Comparison of ENCODE assay signal across 18 cellular contexts in the genomic region with DNA sequence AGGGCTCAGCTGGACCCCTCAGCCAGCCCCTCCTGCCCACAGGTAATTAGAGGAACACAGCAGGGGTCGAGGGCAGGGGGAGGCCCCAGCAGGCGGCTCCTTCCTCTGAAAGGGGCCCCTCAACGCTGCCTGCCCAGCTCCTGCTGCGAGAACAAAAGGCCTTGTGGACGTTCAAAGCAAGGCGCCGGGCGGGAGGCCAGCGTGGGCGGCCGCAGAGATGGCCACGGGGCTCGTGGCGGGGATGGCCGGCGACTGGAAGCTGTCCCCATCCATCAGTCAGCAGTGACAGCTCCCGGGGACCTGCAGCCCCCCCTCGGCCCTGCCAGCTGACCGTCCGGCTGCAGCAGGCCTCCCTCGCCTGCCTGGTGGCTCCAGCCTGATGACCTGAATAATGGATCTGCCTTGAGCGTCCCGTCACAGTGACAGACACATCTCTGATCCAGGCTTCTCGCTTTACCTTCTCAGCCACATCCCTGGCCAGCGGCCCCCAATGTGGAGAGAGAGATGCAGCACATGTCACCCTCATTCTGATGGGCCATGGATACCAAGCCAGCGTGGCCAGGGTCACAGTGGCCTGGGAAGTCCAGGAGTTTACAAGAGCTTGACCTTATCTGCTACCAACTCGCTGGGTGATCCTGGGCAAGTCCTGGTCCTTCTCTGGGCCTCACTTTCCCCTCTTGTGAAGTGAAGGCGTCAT.
DNase-seq lines count a peak whose midpoint lies in the region; ATAC-seq, FAIRE-seq and TF ChIP-seq lines count a peak whose summit lies in the region.
"Had no signal": no experiment of that assay in that cellular context is flagged by ENCODE, and none has a peak within 500 bp of the region (broad histone marks: within the 10 kb centered on the region; RNA-seq: fewer than 3 reads in every experiment).

No MANE protein-coding gene starts in this region.

- H2AK5ac ChIP-seq in H1 (ENCODE audit: low read depth, low read length), result no peak overlapping the region

- H3K36me3 ChIP-seq in SK-N-SH (replicated peaks in 1 of 2; ENCODE audit: control insufficient read depth in 1 of 2, insufficient read depth in 2 of 2, low read length in 1 of 2) (no peaks in the 10 kb centered on the region), H1 (ENCODE audit: control insufficient read depth in 2 of 4, insufficient read depth in 4 of 4, low read length in 3 of 4) (no peaks in the 10 kb centered on the region), kidney (ENCODE audit: control insufficient read depth in 1 of 2, insufficient read depth in 2 of 2, low read length in 2 of 2) (no peaks in the 10 kb centered on the region), transverse colon (no peaks in the 10 kb centered on the region)
- H3K36me3 ChIP-seq: thoracic aorta had no signal

- H3K4me3 ChIP-seq in SK-N-SH (ENCODE audit: low read depth in 2 of 2, low read length in 1 of 2) (no peak overlapping the region), H1 (ENCODE audit: extremely low read depth in 1 of 4, insufficient read depth in 2 of 4, low read depth in 3 of 4, low read length in 4 of 4) (no peak overlapping the region), kidney (ENCODE audit: low read length in 2 of 2) (no peak overlapping the region), transverse colon (no peak overlapping the region)
- H3K4me3 ChIP-seq: thoracic aorta had no signal

- WGBS in SK-N-SH (ENCODE audit: low lambda C conversion rate), result 79% methylated on average over 9 of the region's 28 CpGs
- WGBS in H1 (ENCODE audit: extremely low coverage in 1 of 2, insufficient coverage in 1 of 2, insufficient read length in 1 of 2, insufficient replicate concordance in 2 of 2, low coverage in 1 of 2, low lambda C conversion rate in 2 of 2, missing lambda C conversion rate in 1 of 2), 2 experiments, result 72% methylated on average over 27 of the region's 28 CpGs; no CpG with 5 or more reads in 1 of the 2 experiments
- 83% methylated on average over 22 of the region's 28 CpGs; no CpG with 5 or more reads in 1 of the 2 donors for WGBS in transverse colon (ENCODE audit: low coverage in 1 of 2), 2 donors

- H3K79me2 ChIP-seq in SK-N-SH (ENCODE audit: insufficient read depth), result no peaks in the 10 kb centered on the region
- H3K79me2 ChIP-seq in H1 (ENCODE audit: control insufficient read depth in 1 of 2, insufficient read depth in 2 of 2, low read length in 2 of 2), result no peaks in the 10 kb centered on the region

- no peaks in the 10 kb centered on the region for H3K23me2 ChIP-seq in H1 (ENCODE audit: low read depth, low read length)

- H2BK20ac ChIP-seq in H1 (ENCODE audit: low read length), result peak overlapping the region; percentile 89

- TF ChIP-seq RAD21 in SK-N-SH (IDR thresholded peaks at IDR 0.05; ENCODE audit: low read length) (no peak), H1 (IDR thresholded peaks at IDR 0.05 in 1 of 2, conservative IDR thresholded peaks at IDR 0.05 in 1 of 2; ENCODE audit: low read depth in 2 of 2, low read length in 2 of 2) (no peak)

- CTCF ChIA-PET in SK-N-SH (lab: Yijun Ruan, JAX) (no interaction called here), H1 (lab: Charles Lee; ENCODE audit: partially characterized antibody) (interaction anchor here (1.3 to 2.9 kb wide), 4 partner anchors 16 to 27 kb away, joined by 3 to 11 read pairs (median 4); no protein-coding TSS in a partner anchor)

- no peak overlapping the region for H3K56ac ChIP-seq in H1 (replicated peaks; ENCODE audit: insufficient read length, low read depth, low read length)

- H3K18ac ChIP-seq in H1 (ENCODE audit: extremely low read depth, low read length), result peak overlapping the region; percentile 44

- in situ Hi-C loops in transverse colon (cut with MboI; ENCODE audit: low pct_ligation_motif_present in 1 of 4, low pct_unique_long_range_greater_than_20kb in 1 of 4, low sequenced_read_pairs in 3 of 4), result no loop called here

- intact Hi-C loops in kidney (cut with DNase I), result no loop called here
- intact Hi-C loops in transverse colon (cut with DNase I; ENCODE audit: low total_unique reads), result no loop called here

- peaks cover 79% of the 10 kb centered on the region for H3K4me1 Mint-ChIP-seq in nephron progenitor cell
- H3K4me1 Mint-ChIP-seq: activated naive CD8-positive, alpha-beta T cell treated with anti-CD3 and anti-CD28 coated beads for 36 hours had no signal

- no peak for ATAC-seq in SK-N-SH treated with all-trans-retinoic acid at 6 μM for 48 hours
- ATAC-seq: activated T-cell treated with anti-CD3 and anti-CD28 coated beads, Interleukin-2, amount 50 U/mL, for 4 hours had no signal

- peak overlapping the region; percentile 85; the same call in 1 of the 2 replicates for H2BK15ac ChIP-seq in H1 (ENCODE audit: low read length)

- H3F3A ChIP-seq in SK-N-SH (replicated peaks; ENCODE audit: insufficient read depth), result no peaks in the 10 kb centered on the region

- no peak for TF ChIP-seq POLR2A in H1 (IDR thresholded peaks at IDR 0.05; ENCODE audit: control extremely low read depth in 1 of 2, low read depth in 2 of 2, low read length in 2 of 2)
- TF ChIP-seq POLR2A in transverse colon (IDR thresholded peaks at IDR 0.05), result no peak

- no peak overlapping the region for H3K14ac ChIP-seq in H1 (ENCODE audit: insufficient read length)

- H2AFZ ChIP-seq in SK-N-SH (ENCODE audit: low read depth) (no peak overlapping the region), H1 (ENCODE audit: low read length) (no peak overlapping the region)

- H3K27me3 ChIP-seq in SK-N-SH (ENCODE audit: insufficient read depth) (peaks cover under 1% of the 10 kb centered on the region; the same call in 1 of the 2 replicates), H1 (replicated peaks in 1 of 4; ENCODE audit: control insufficient read depth in 3 of 4, extremely low read depth in 1 of 4, insufficient read depth in 3 of 4, low read length in 3 of 4) (no peaks in the 10 kb centered on the region; a peak in 1 of 7 replicates), transverse colon (no peaks in the 10 kb centered on the region)

- peak overlapping the region; percentile 91; the same call in 1 of the 2 replicates for H2BK12ac ChIP-seq in H1 (ENCODE audit: low read depth, low read length)

- H3K4me3 Mint-ChIP-seq in nephron progenitor cell, result peak overlapping the region; percentile 28
- H3K4me3 Mint-ChIP-seq: activated CD4-positive, alpha-beta memory T cell treated with anti-CD3 and anti-CD28 coated beads for 36 hours; activated naive CD8-positive, alpha-beta T cell treated with anti-CD3 and anti-CD28 coated beads for 36 hours; activated T-cell treated with anti-CD3 and anti-CD28 coated beads, Interleukin-2, amount 50 U/mL, for 4 hours had no signal

- H3K27ac Mint-ChIP-seq in nephron progenitor cell, result no peak overlapping the region
- H3K27ac Mint-ChIP-seq: activated CD4-positive, alpha-beta memory T cell treated with anti-CD3 and anti-CD28 coated beads for 36 hours; activated naive CD8-positive, alpha-beta T cell treated with anti-CD3 and anti-CD28 coated beads for 36 hours had no signal

- peak overlapping the region; percentile 3 for H4K5ac ChIP-seq in H1 (ENCODE audit: insufficient read length, low read depth, low read length)

- no peak overlapping the region for H3K4me2 ChIP-seq in SK-N-SH
- peak overlapping the region in 1 of 2 experiments; percentile 4; a peak in 1 of 4 replicates for H3K4me2 ChIP-seq in H1 (ENCODE audit: insufficient read depth in 1 of 2, low read depth in 2 of 2, low read length in 2 of 2)

- FAIRE-seq in H1 (lab: Jason Lieb, UNC), result no peak
- no peak for FAIRE-seq in kidney (lab: Jason Lieb, UNC)
- FAIRE-seq: RCC 7860 had no signal

- H2BK120ac ChIP-seq in H1 (replicated peaks; ENCODE audit: low read depth, low read length), result peak overlapping the region; percentile 18

- no peak overlapping the region for H3K4ac ChIP-seq in H1 (replicated peaks; ENCODE audit: insufficient read length, low read depth, low read length)

- H3K23ac ChIP-seq in H1 (ENCODE audit: insufficient read length), result no peak overlapping the region

- peaks cover 59% of the 10 kb centered on the region for H3K27me3 Mint-ChIP-seq in nephron progenitor cell (ENCODE audit: low read depth, poor library complexity)
- H3K27me3 Mint-ChIP-seq: activated CD4-positive, alpha-beta memory T cell treated with anti-CD3 and anti-CD28 coated beads for 36 hours had no signal

- DNase-seq in SK-N-SH (peak; percentile 49), H1 (ENCODE audit: low read depth in 1 of 2, low spot score in 2 of 2) (no peak), nephron progenitor cell (peak; percentile 63), superior temporal gyrus (ENCODE audit: extremely low spot score) (peak; percentile 93), ureter (ENCODE audit: low spot score) (no peak), kidney (no peak), transverse colon (no peak)
- DNase-seq: activated CD4-positive, alpha-beta memory T cell treated with anti-CD3 and anti-CD28 coated beads for 36 hours; activated naive CD8-positive, alpha-beta T cell treated with anti-CD3 and anti-CD28 coated beads for 36 hours; activated T-cell treated with anti-CD3 and anti-CD28 coated beads, Interleukin-2, amount 50 U/mL, for 4 hours; foreskin melanocyte; NCI-H2029; stimulated activated CD4-positive, alpha-beta T cell treated with anti-CD3 and anti-CD28 coated beads, Interleukin-1b, Interleukin-23, amount 100 ng/mL, for 48 hours had no signal

- TF ChIP-seq EP300 in SK-N-SH (IDR thresholded peaks at IDR 0.05; ENCODE audit: borderline replicate concordance in 1 of 2, low read depth in 1 of 2, low read length in 1 of 2) (no peak), H1 (IDR thresholded peaks at IDR 0.05; ENCODE audit: borderline replicate concordance in 1 of 2, low read depth in 2 of 2, low read length in 2 of 2) (no peak), transverse colon (IDR thresholded peaks at IDR 0.05; ENCODE audit: low read depth) (no peak)

- H3K9me3 ChIP-seq in SK-N-SH (no peaks in the 10 kb centered on the region), H1 (ENCODE audit: insufficient read depth in 2 of 2, low read depth in 1 of 2, low read length in 1 of 2) (no peaks in the 10 kb centered on the region), kidney (ENCODE audit: control insufficient read depth in 1 of 2, low read length in 2 of 2) (no peaks in the 10 kb centered on the region), transverse colon (no peaks in the 10 kb centered on the region)
- H3K9me3 ChIP-seq: thoracic aorta had no signal

- POLR2A ChIA-PET in SK-N-SH (lab: Yijun Ruan, JAX) (no interaction called here), H1 (lab: Charles Lee; ENCODE audit: partially characterized antibody) (interaction anchor here (1.0 to 1.4 kb wide), 2 partner anchors 11 to 39 kb away, joined by 3 to 4 read pairs; no protein-coding TSS in a partner anchor)

- no peaks in the 10 kb centered on the region for H3K9me3 Mint-ChIP-seq in nephron progenitor cell
- H3K9me3 Mint-ChIP-seq: activated CD4-positive, alpha-beta memory T cell treated with anti-CD3 and anti-CD28 coated beads for 36 hours; activated naive CD8-positive, alpha-beta T cell treated with anti-CD3 and anti-CD28 coated beads for 36 hours; activated T-cell treated with anti-CD3 and anti-CD28 coated beads, Interleukin-2, amount 50 U/mL, for 4 hours had no signal

- H4K20me1 ChIP-seq in SK-N-SH (ENCODE audit: insufficient read depth) (no peaks in the 10 kb centered on the region), H1 (replicated peaks in 1 of 2; ENCODE audit: control insufficient read depth in 1 of 2, insufficient read depth in 2 of 2, low read length in 2 of 2) (no peaks in the 10 kb centered on the region)

- H3K36me3 Mint-ChIP-seq in nephron progenitor cell (ENCODE audit: low read depth), result no peaks in the 10 kb centered on the region
- H3K36me3 Mint-ChIP-seq: activated CD4-positive, alpha-beta memory T cell treated with anti-CD3 and anti-CD28 coated beads for 36 hours; activated naive CD8-positive, alpha-beta T cell treated with anti-CD3 and anti-CD28 coated beads for 36 hours had no signal

- no peaks in the 10 kb centered on the region for H3K79me1 ChIP-seq in H1 (ENCODE audit: low read depth, low read length)

- H3K4me1 ChIP-seq in SK-N-SH (ENCODE audit: control insufficient read depth in 1 of 2, insufficient read depth in 2 of 2, low read depth in 1 of 2, low read length in 1 of 2) (no peaks in the 10 kb centered on the region), H1 (replicated peaks in 1 of 4; ENCODE audit: control insufficient read depth in 3 of 4, insufficient read depth in 4 of 4, low read length in 3 of 4) (peaks cover 9 to 36% (median 23%) of the 10 kb centered on the region in 4 experiments), kidney (ENCODE audit: control insufficient read depth in 1 of 2, insufficient read depth in 1 of 2, low read depth in 1 of 2, low read length in 2 of 2) (peaks cover 0 to 3% of the 10 kb centered on the region in 2 donors), transverse colon (no peaks in the 10 kb centered on the region)

- peak overlapping the region; percentile 87; the same call in 1 of the 2 replicates for H2BK5ac ChIP-seq in H1 (ENCODE audit: low read depth, low read length)

- peak overlapping the region; percentile 92 for H4K91ac ChIP-seq in H1 (replicated peaks; ENCODE audit: insufficient read length, low read length)

- H3K27ac ChIP-seq in SK-N-SH (ENCODE audit: low read depth in 2 of 2, low read length in 1 of 2) (no peak overlapping the region), H1 (ENCODE audit: low read depth, low read length) (no peak overlapping the region), kidney (ENCODE audit: low read depth in 2 of 2, low read length in 2 of 2) (no peak overlapping the region), transverse colon (no peak overlapping the region)
- H3K27ac ChIP-seq: 22Rv1, C4-2B, thoracic aorta had no signal

- H3K9ac ChIP-seq in SK-N-SH, result no peak overlapping the region
- H3K9ac ChIP-seq in H1 (replicated peaks in 1 of 4; ENCODE audit: extremely low read depth in 1 of 4, low read depth in 3 of 4, low read length in 3 of 4), result no peak overlapping the region
- no peak overlapping the region for H3K9ac ChIP-seq in kidney (ENCODE audit: low read length in 2 of 2)

- no peaks in the 10 kb centered on the region for H3K9me2 ChIP-seq in SK-N-SH

- H4K8ac ChIP-seq in H1 (ENCODE audit: extremely low read depth, insufficient read depth, low read length), result peak overlapping the region; percentile 46

- TF ChIP-seq CTCF in SK-N-SH (IDR thresholded peaks at IDR 0.05), result no peak
- no peak for TF ChIP-seq CTCF in H1 (IDR thresholded peaks at IDR 0.05; ENCODE audit: control extremely low read depth in 1 of 3, insufficient read depth in 1 of 3, low read depth in 1 of 3, low read length in 3 of 3)
- no peak for TF ChIP-seq CTCF in nephron progenitor cell (IDR thresholded peaks at IDR 0.05)
- no peak for TF ChIP-seq CTCF in kidney (IDR thresholded peaks at IDR 0.05; ENCODE audit: borderline replicate concordance, extremely low read depth, insufficient read depth)
- no peak for TF ChIP-seq CTCF in transverse colon (IDR thresholded peaks at IDR 0.05)

Comparison
In these comparisons a context has a peak if more than half of its experiments do, and no peak if none do; other contexts are left out.
1. DNase-seq: peak in SK-N-SH (single experiment), nephron progenitor cell (single experiment) and superior temporal gyrus (single experiment); none in H1 (0 of 2), ureter (single experiment), kidney (single experiment) and transverse colon (single experiment).